Comparison of ENCODE assay signal across 8 cellular contexts in the genomic region with DNA sequence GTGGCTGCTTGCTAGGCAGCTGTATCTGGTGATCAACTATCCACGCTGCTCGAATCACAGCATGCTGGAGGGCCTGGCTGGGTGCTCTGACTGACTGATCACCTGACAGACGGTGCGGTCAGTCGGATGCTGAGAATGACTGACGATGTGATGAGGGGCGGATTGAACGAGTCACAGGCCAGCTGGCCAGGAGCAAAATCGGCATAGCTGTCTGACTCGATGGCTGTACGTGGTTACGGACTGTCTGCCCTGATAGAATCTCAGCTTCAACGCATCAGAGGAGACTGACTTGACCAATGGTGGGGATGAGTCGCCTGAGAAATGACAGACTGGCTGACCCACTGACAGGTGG. TPM values are rescaled to one million over a fixed set of nuclear protein-coding genes. Genes with fewer than 3 reads are reported as not detected.
A peak's percentile ranks its signal among the peaks of the same experiment; 100 is the strongest.
DNase-seq lines count a peak whose midpoint lies in the region; ATAC-seq and TF ChIP-seq lines count a peak whose summit lies in the region.

No MANE protein-coding gene starts in this region.

- peak overlapping the region; percentile 82 for H3K27ac ChIP-seq in suprapubic skin

- no peak for TF ChIP-seq POLR2A in suprapubic skin (IDR thresholded peaks at IDR 0.05)

- H3K27me3 Mint-ChIP-seq in activated CD4-positive, alpha-beta T cell treated with anti-CD3 and anti-CD28 coated beads, Interleukin-2, amount 10 ng/mL, durations not matched to agents 24 days and 14 days = no peaks in the 10 kb centered on the region
- H3K27me3 Mint-ChIP-seq in activated CD4-positive, alpha-beta memory T cell treated with anti-CD3 and anti-CD28 coated beads for 36 hours = no peaks in the 10 kb centered on the region

- H3K4me1 ChIP-seq in suprapubic skin = peaks cover 22% of the 10 kb centered on the region

- POLR2A ChIA-PET in activated CD4-positive, alpha-beta memory T cell treated with anti-CD3 and anti-CD28 coated beads for 36 hours (lab: Charles Lee) = interaction anchor here (1.2 to 2.8 kb wide), 4 partner anchors 10 to 202 kb away, joined by 3 to 16 read pairs (median 6); a partner anchor contains a TSS

- H3K9me3 Mint-ChIP-seq in activated CD4-positive, alpha-beta T cell treated with anti-CD3 and anti-CD28 coated beads, Interleukin-2, amount 10 ng/mL, durations not matched to agents 24 days and 14 days = no peaks in the 10 kb centered on the region
- H3K9me3 Mint-ChIP-seq in activated CD4-positive, alpha-beta memory T cell treated with anti-CD3 and anti-CD28 coated beads for 36 hours = no peaks in the 10 kb centered on the region

- H3K27me3 ChIP-seq in suprapubic skin = no peaks in the 10 kb centered on the region

- H3K4me1 Mint-ChIP-seq in activated CD4-positive, alpha-beta T cell treated with anti-CD3 and anti-CD28 coated beads, Interleukin-2, amount 10 ng/mL, durations not matched to agents 24 days and 14 days = peaks cover 26% of the 10 kb centered on the region
- H3K4me1 Mint-ChIP-seq in activated CD4-positive, alpha-beta memory T cell treated with anti-CD3 and anti-CD28 coated beads for 36 hours (ENCODE audit: low read depth) = peaks cover 22% of the 10 kb centered on the region

- peak overlapping the region; percentile 98 for H3K27ac Mint-ChIP-seq in activated CD4-positive, alpha-beta T cell treated with anti-CD3 and anti-CD28 coated beads, Interleukin-2, amount 10 ng/mL, durations not matched to agents 24 days and 14 days
- H3K27ac Mint-ChIP-seq in activated CD4-positive, alpha-beta memory T cell treated with anti-CD3 and anti-CD28 coated beads for 36 hours = peak overlapping the region; percentile 92

- H3K4me3 Mint-ChIP-seq in activated CD4-positive, alpha-beta T cell treated with anti-CD3 and anti-CD28 coated beads, Interleukin-2, amount 10 ng/mL, durations not matched to agents 24 days and 14 days = peak overlapping the region; percentile 93
- H3K4me3 Mint-ChIP-seq in activated CD4-positive, alpha-beta memory T cell treated with anti-CD3 and anti-CD28 coated beads for 36 hours = peak overlapping the region; percentile 84

- H3K9me3 ChIP-seq in suprapubic skin = no peaks in the 10 kb centered on the region

- WGBS in suprapubic skin = 53% methylated on average over 5 of the region's 14 CpGs

- peak overlapping the region; percentile 78 for H3K4me3 ChIP-seq in suprapubic skin

- no peak for TF ChIP-seq EP300 in suprapubic skin (IDR thresholded peaks at IDR 0.05)

- no peak for TF ChIP-seq CTCF in suprapubic skin (IDR thresholded peaks at IDR 0.05)

- CTCF ChIA-PET in activated CD4-positive, alpha-beta memory T cell treated with anti-CD3 and anti-CD28 coated beads for 36 hours (lab: Charles Lee) = interaction anchor here (1.1 kb wide), 1 partner anchor 33 kb away, joined by 3 read pairs; no protein-coding TSS in a partner anchor

- intact Hi-C loops in activated CD4-positive, alpha-beta T cell treated with anti-CD3 and anti-CD28 coated beads, Interleukin-2, amount 10 ng/mL, durations not matched to agents 24 days and 14 days (cut with micrococcal nuclease) = loop anchor here (5.0 kb wide), 1 partner anchor 42 kb away; no protein-coding TSS in a partner anchor
- intact Hi-C loops in activated CD4-positive, alpha-beta memory T cell treated with anti-CD3 and anti-CD28 coated beads for 36 hours (cut with micrococcal nuclease) = no loop called here

- no peak for ATAC-seq in HG03521 (IDR thresholded peaks at IDR 0.05; ENCODE audit: unreplicated experiment)

- DNase-seq in activated CD4-positive, alpha-beta T cell treated with anti-CD3 and anti-CD28 coated beads, Interleukin-2, amount 10 ng/mL, durations not matched to agents 24 days and 14 days = no peak
- no peak for DNase-seq in activated CD4-positive, alpha-beta T cell treated with anti-CD3 and anti-CD28 coated beads, Interleukin-2, amount 50 U/mL, for 48 hours
- DNase-seq in activated CD4-positive, alpha-beta memory T cell treated with anti-CD3 and anti-CD28 coated beads for 36 hours = peak; percentile 18
- DNase-seq in iris pigment epithelial cell (ENCODE audit: low read depth) (peak; percentile 42), suprapubic skin (ENCODE audit: low spot score in 2 of 2) (no peak), SHP77 (lab: John Stamatoyannopoulos, UW) (no peak), cerebellar cortex (ENCODE audit: low spot score) (no peak)

- H3K36me3 Mint-ChIP-seq in activated CD4-positive, alpha-beta T cell treated with anti-CD3 and anti-CD28 coated beads, Interleukin-2, amount 10 ng/mL, durations not matched to agents 24 days and 14 days (ENCODE audit: low read depth) = peaks cover 22% of the 10 kb centered on the region
- H3K36me3 Mint-ChIP-seq in activated CD4-positive, alpha-beta memory T cell treated with anti-CD3 and anti-CD28 coated beads for 36 hours = peaks cover 18% of the 10 kb centered on the region

- H3K36me3 ChIP-seq in suprapubic skin = peaks cover 5% of the 10 kb centered on the region

RNA-seq across cellular contexts. Expression of a gene that starts 1.0 kb away (rescaled TPM):
- 27.6 and 32.2 TPM in 2 replicates for total RNA-seq in activated CD4-positive, alpha-beta T cell treated with anti-CD3 and anti-CD28 coated beads, Interleukin-2, amount 10 ng/mL, durations not matched to agents 24 days and 14 days
- total RNA-seq in activated CD4-positive, alpha-beta memory T cell treated with anti-CD3 and anti-CD28 coated beads for 36 hours = 10 to 100 TPM; 32.3 to 35.6 TPM
- total RNA-seq in suprapubic skin = 10 to 100 TPM in 1 of 4 donors, 1 to 10 TPM in 3; 5.9 to 15.1 (median 8.7) TPM

RNA-seq across cellular contexts. Expression of a gene that starts 11.9 kb away (rescaled TPM):
- total RNA-seq in activated CD4-positive, alpha-beta T cell treated with anti-CD3 and anti-CD28 coated beads, Interleukin-2, amount 10 ng/mL, durations not matched to agents 24 days and 14 days = 99.0 and 104 TPM in 2 replicates
- 10 to 100 TPM; 95.2 to 99.6 TPM for total RNA-seq in activated CD4-positive, alpha-beta memory T cell treated with anti-CD3 and anti-CD28 coated beads for 36 hours
- total RNA-seq in suprapubic skin = 1 to 10 TPM in 3 of 4 donors, under 1 TPM in 1; 0.68 to 5.2 (median 3.5) TPM

Comparison
In these comparisons a context has a peak if more than half of its experiments do, and no peak if none do; other contexts are left out.
1. DNase-seq: peak in activated CD4-positive, alpha-beta memory T cell treated with anti-CD3 and anti-CD28 coated beads for 36 hours (single experiment) and iris pigment epithelial cell (single experiment); none in activated CD4-positive, alpha-beta T cell treated with anti-CD3 and anti-CD28 coated beads, Interleukin-2, amount 10 ng/mL, durations not matched to agents 24 days and 14 days (single experiment), activated CD4-positive, alpha-beta T cell treated with anti-CD3 and anti-CD28 coated beads, Interleukin-2, amount 50 U/mL, for 48 hours (0 of 2), suprapubic skin (0 of 2), SHP77 (0 of 2) and cerebellar cortex (single experiment).
2. RNA of a gene that starts 11.9 kb away (total RNA-seq): 95.2 to 99.6 TPM in activated CD4-positive, alpha-beta memory T cell treated with anti-CD3 and anti-CD28 coated beads for 36 hours and 99.0 to 104 TPM in activated CD4-positive, alpha-beta T cell treated with anti-CD3 and anti-CD28 coated beads, Interleukin-2, amount 10 ng/mL, durations not matched to agents 24 days and 14 days; 0.68 to 5.2 TPM in suprapubic skin; every median in the first group is over 10 times any median in the second.